In genomic region chr7:7565746-7566650, GRCh38 we compare ENCODE assay signal across 8 cellular contexts. TPM values are rescaled to one million over a fixed set of nuclear protein-coding genes. Genes with fewer than 3 reads are reported as not detected.
DNase-seq lines count a peak whose midpoint lies in the region; ATAC-seq and TF ChIP-seq lines count a peak whose summit lies in the region.

No MANE protein-coding gene starts in this region.

- no peaks in the 10 kb centered on the region for H3K36me3 Mint-ChIP-seq in stimulated activated effector memory CD8-positive, alpha-beta T cell treated with anti-CD3 and anti-CD28 coated beads, Interleukin-12 subunit alpha, Interleukin-12 subunit beta, amount 100 ng/mL, for 72 hours

- no peak overlapping the region for H3K27ac Mint-ChIP-seq in stimulated activated effector memory CD8-positive, alpha-beta T cell treated with anti-CD3 and anti-CD28 coated beads, Interleukin-12 subunit alpha, Interleukin-12 subunit beta, amount 100 ng/mL, for 72 hours

- H3K27ac ChIP-seq in SJCRH30 (no peak overlapping the region; the same call in 1 of the 2 replicates), right atrium auricular region (peak overlapping the region; percentile 92 to 94)

- TF ChIP-seq CTCF in right atrium auricular region (IDR thresholded peaks at IDR 0.05) (no peak), omental fat pad (IDR thresholded peaks at IDR 0.05) (no peak)

- peaks cover 11% of the 10 kb centered on the region; the same call in 1 of the 2 replicates for H3K4me1 ChIP-seq in SJCRH30
- peaks cover 0 to 29% of the 10 kb centered on the region in 2 donors for H3K4me1 ChIP-seq in right atrium auricular region

- peaks cover 4% of the 10 kb centered on the region; the same call in 1 of the 2 replicates for H3K36me3 ChIP-seq in SJCRH30
- no peaks in the 10 kb centered on the region for H3K36me3 ChIP-seq in right atrium auricular region

- H3K27me3 ChIP-seq in SJCRH30: no peaks in the 10 kb centered on the region
- H3K27me3 ChIP-seq in right atrium auricular region: no peaks in the 10 kb centered on the region

- H3K4me3 Mint-ChIP-seq in stimulated activated effector memory CD8-positive, alpha-beta T cell treated with anti-CD3 and anti-CD28 coated beads, Interleukin-12 subunit alpha, Interleukin-12 subunit beta, amount 100 ng/mL, for 72 hours: no peak overlapping the region

- DNase-seq in Right ventricle myocardium superior (no peak), left ventricle myocardium superior (no peak), SJCRH30 (no peak), right atrium auricular region (ENCODE audit: low spot score) (no peak), NAMALWA (ENCODE audit: low spot score) (no peak), omental fat pad (ENCODE audit: low spot score) (no peak)
- peak in 1 of 2 donors; percentile 61 for DNase-seq in stimulated activated effector memory CD8-positive, alpha-beta T cell treated with anti-CD3 and anti-CD28 coated beads, Interleukin-12 subunit alpha, Interleukin-12 subunit beta, amount 100 ng/mL, for 72 hours (ENCODE audit: low spot score in 2 of 2)

- no peaks in the 10 kb centered on the region for H3K9me3 Mint-ChIP-seq in stimulated activated effector memory CD8-positive, alpha-beta T cell treated with anti-CD3 and anti-CD28 coated beads, Interleukin-12 subunit alpha, Interleukin-12 subunit beta, amount 100 ng/mL, for 72 hours

- H3K4me1 Mint-ChIP-seq in stimulated activated effector memory CD8-positive, alpha-beta T cell treated with anti-CD3 and anti-CD28 coated beads, Interleukin-12 subunit alpha, Interleukin-12 subunit beta, amount 100 ng/mL, for 72 hours: peaks cover 28% of the 10 kb centered on the region

- intact Hi-C loops in Right ventricle myocardium superior (cut with DNase I): no loop called here
- intact Hi-C loops in left ventricle myocardium superior (cut with micrococcal nuclease): no loop called here

- H3K4me3 ChIP-seq in SJCRH30: peak overlapping the region; percentile 91
- H3K4me3 ChIP-seq in right atrium auricular region: peak overlapping the region; percentile 89 to 93

- H3K9me3 ChIP-seq in SJCRH30 (replicated peaks) (peaks cover 5% of the 10 kb centered on the region; the same call in 1 of the 2 replicates), right atrium auricular region (no peaks in the 10 kb centered on the region)

- peak; percentile 4 for ATAC-seq in Right ventricle myocardium superior (ENCODE audit: poor library complexity)
- no peak for ATAC-seq in left ventricle myocardium superior
- ATAC-seq in HG03045 (IDR thresholded peaks at IDR 0.05; ENCODE audit: unreplicated experiment): peak; percentile 7
- ATAC-seq in stimulated activated effector memory CD8-positive, alpha-beta T cell treated with anti-CD3 and anti-CD28 coated beads, Interleukin-12 subunit alpha, Interleukin-12 subunit beta, amount 100 ng/mL, for 72 hours: peak; percentile 2
- no peak for ATAC-seq in omental fat pad (ENCODE audit: low FRiP score)

RNA-seq across cellular contexts. Expression of gene MIOS, which starts 0.7 kb away (rescaled TPM):
- total RNA-seq in Right ventricle myocardium superior: 23.5 TPM
- total RNA-seq in left ventricle myocardium superior: 28.4 TPM
- 44.4 and 47.1 TPM in 2 replicates for total RNA-seq in SJCRH30 (2014; rRNA removed; shearing (Covaris generic))
- total RNA-seq in right atrium auricular region: 10 to 100 TPM; 19.7 to 21.8 TPM
- 10 to 100 TPM; 28.4 to 61.7 (median 41.5) TPM for total RNA-seq in omental fat pad

RNA-seq across cellular contexts. Expression of gene COL28A1, which starts 30.3 kb away (rescaled TPM):
- 6.7 TPM for total RNA-seq in Right ventricle myocardium superior
- 2.7 TPM for total RNA-seq in left ventricle myocardium superior
- total RNA-seq in SJCRH30 (2014; rRNA removed; shearing (Covaris generic)): 0.02 and 0.03 TPM in 2 replicates
- total RNA-seq in right atrium auricular region: 1 to 10 TPM; 1.5 to 2.3 TPM
- 1 to 10 TPM in 1 of 4 donors, under 1 TPM in 3; 0.25 to 3.0 (median 0.65) TPM for total RNA-seq in omental fat pad

Comparison
In these comparisons a context has a peak if more than half of its experiments do, and no peak if none do; other contexts are left out.
1. ATAC-seq: peak in Right ventricle myocardium superior (single experiment), HG03045 (single experiment) and stimulated activated effector memory CD8-positive, alpha-beta T cell treated with anti-CD3 and anti-CD28 coated beads, Interleukin-12 subunit alpha, Interleukin-12 subunit beta, amount 100 ng/mL, for 72 hours (single experiment); none in left ventricle myocardium superior (single experiment) and omental fat pad (single experiment).